Comparison of ENCODE assay signal across 18 cellular contexts in genomic region chr3:167772992-167773391, GRCh38.
DNase-seq lines count a peak whose midpoint lies in the region; ATAC-seq and TF ChIP-seq lines count a peak whose summit lies in the region.
"Had no signal": no experiment of that assay in that cellular context is flagged by ENCODE, and none has a peak within 500 bp of the region (broad histone marks: within the 10 kb centered on the region; RNA-seq: fewer than 3 reads in every experiment).

No MANE protein-coding gene starts in this region.

- TF ChIP-seq CTCF in GM10248 (IDR thresholded peaks at IDR 0.05; ENCODE audit: control extremely low read depth, extremely low read depth, low read depth, missing control alignments): no peak

- ATAC-seq in GM18519 (IDR thresholded peaks at IDR 0.05; ENCODE audit: low FRiP score, unreplicated experiment) (peak; percentile 35), GM21360 (IDR thresholded peaks at IDR 0.05; ENCODE audit: unreplicated experiment) (peak; percentile 35), HG02943 (IDR thresholded peaks at IDR 0.05; ENCODE audit: low read depth, unreplicated experiment) (peak; percentile 41), HG03520 (IDR thresholded peaks at IDR 0.05; ENCODE audit: unreplicated experiment) (peak; percentile 41)
- ATAC-seq: activated CD4-positive, CD25-positive, alpha-beta regulatory T cell treated with anti-CD3 and anti-CD28 coated beads, Interleukin-2, amount 50 U/mL, for 24 hours; activated naive CD8-positive, alpha-beta T cell treated with anti-CD3 and anti-CD28 coated beads, Interleukin-2, amount 50 U/mL, for 24 hours; K562; lower lobe of right lung; stimulated activated naive CD8-positive, alpha-beta T cell treated with anti-CD3 and anti-CD28 coated beads, Interleukin-15, amount 100 ng/mL, for 72 hours had no signal

- POLR2A ChIA-PET in GM10248 (lab: Yijun Ruan, JAX): no interaction called here

- CTCF ChIA-PET in GM10248 (lab: Yijun Ruan, JAX): no interaction called here

- DNase-seq in NCI-H146 treated with DMSO at 0.1 percent for 48 hours (lab: John Stamatoyannopoulos, UW; ENCODE audit: unreplicated experiment) (no peak), GM10248 (ENCODE audit: extremely low spot score) (no peak), SKM-1 treated with dmso at 0.1 percent for 144 hours (lab: John Stamatoyannopoulos, UW; ENCODE audit: unreplicated experiment) (no peak)
- no peak for DNase-seq in activated T-cell treated with anti-CD3 and anti-CD28 coated beads, Interleukin-2, amount 50 U/mL, for 48 hours
- DNase-seq: activated naive CD8-positive, alpha-beta T cell treated with anti-CD3 and anti-CD28 coated beads, Interleukin-2, amount 50 U/mL, for 24 hours; AML-193; erythroblast; hippocampal formation; lower lobe of right lung; NCI-H146; sigmoid colon; stimulated activated naive CD8-positive, alpha-beta T cell treated with anti-CD3 and anti-CD28 coated beads, Interleukin-15, amount 100 ng/mL, for 72 hours had no signal
